In the genomic region with DNA sequence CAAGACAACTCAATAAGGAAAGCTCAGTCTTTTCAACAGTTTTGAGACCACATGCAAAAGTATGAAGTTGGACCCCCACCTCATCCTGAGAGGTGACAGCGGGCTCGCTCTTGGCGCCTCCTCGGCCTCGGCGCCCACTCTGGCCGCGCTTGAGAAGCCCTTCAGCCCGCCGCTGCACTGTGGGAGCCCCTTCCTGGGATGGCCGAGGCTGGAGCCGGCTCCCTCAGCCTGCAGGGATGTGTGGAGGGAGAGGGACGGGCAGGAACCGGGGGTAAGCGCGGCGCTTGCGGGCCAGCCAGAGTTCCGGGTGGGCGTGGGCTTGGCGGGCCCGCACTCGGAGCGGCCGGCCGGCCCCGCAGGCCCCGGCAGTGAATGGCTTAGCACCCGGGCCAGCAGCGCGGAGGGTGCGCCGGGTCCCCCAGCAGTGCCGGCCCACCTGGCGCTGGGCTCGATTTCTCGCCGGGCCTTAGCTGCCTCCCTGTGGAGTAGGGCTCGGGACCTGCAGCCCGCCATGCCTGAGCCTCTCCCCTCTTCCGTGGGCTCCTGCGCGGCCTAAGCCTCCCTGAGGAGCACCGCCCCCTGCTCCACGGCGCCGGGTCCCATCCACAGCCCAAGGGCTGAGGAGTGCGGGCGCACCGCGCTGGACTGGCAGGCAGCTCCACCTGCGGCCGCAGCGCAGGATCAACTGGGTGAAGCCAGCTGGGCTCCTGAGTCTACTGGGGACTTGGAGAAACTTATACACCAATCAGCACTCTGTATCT, we compare ENCODE assay signal across 1 cellular context.
TF ChIP-seq lines count a peak whose summit lies in the region.

No MANE protein-coding gene starts in this region.

TF ChIP-seq in K562, 482 proteins besides CTCF, POLR2A, EP300 and RAD21 (continued from another document):
- TF ChIP-seq, protein P1, sequence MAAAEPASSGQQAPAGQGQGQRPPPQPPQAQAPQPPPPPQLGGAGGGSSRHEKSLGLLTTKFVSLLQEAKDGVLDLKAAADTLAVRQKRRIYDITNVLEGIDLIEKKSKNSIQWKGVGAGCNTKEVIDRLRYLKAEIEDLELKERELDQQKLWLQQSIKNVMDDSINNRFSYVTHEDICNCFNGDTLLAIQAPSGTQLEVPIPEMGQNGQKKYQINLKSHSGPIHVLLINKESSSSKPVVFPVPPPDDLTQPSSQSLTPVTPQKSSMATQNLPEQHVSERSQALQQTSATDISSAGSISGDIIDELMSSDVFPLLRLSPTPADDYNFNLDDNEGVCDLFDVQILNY (CRISPR knock-in tag; IDR thresholded peaks at IDR 0.05) = no peak
- TF ChIP-seq ETV5 (CRISPR knock-in tag; IDR thresholded peaks at IDR 0.05; ENCODE audit: low read depth) (no peak), LEF1 (IDR thresholded peaks at IDR 0.05) (no peak), MCM5 (IDR thresholded peaks at IDR 0.05; ENCODE audit: low read depth) (no peak), PHTF2 (CRISPR knock-in tag; IDR thresholded peaks at IDR 0.05) (no peak)
- TF ChIP-seq, protein P2, sequence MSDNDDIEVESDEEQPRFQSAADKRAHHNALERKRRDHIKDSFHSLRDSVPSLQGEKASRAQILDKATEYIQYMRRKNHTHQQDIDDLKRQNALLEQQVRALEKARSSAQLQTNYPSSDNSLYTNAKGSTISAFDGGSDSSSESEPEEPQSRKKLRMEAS (CRISPR knock-in tag; IDR thresholded peaks at IDR 0.05) = no peak
- TF ChIP-seq, protein P3, sequence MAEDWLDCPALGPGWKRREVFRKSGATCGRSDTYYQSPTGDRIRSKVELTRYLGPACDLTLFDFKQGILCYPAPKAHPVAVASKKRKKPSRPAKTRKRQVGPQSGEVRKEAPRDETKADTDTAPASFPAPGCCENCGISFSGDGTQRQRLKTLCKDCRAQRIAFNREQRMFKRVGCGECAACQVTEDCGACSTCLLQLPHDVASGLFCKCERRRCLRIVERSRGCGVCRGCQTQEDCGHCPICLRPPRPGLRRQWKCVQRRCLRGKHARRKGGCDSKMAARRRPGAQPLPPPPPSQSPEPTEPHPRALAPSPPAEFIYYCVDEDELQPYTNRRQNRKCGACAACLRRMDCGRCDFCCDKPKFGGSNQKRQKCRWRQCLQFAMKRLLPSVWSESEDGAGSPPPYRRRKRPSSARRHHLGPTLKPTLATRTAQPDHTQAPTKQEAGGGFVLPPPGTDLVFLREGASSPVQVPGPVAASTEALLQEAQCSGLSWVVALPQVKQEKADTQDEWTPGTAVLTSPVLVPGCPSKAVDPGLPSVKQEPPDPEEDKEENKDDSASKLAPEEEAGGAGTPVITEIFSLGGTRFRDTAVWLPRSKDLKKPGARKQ (CRISPR knock-in tag; IDR thresholded peaks at IDR 0.05) = no peak
- TF ChIP-seq, protein P4, sequence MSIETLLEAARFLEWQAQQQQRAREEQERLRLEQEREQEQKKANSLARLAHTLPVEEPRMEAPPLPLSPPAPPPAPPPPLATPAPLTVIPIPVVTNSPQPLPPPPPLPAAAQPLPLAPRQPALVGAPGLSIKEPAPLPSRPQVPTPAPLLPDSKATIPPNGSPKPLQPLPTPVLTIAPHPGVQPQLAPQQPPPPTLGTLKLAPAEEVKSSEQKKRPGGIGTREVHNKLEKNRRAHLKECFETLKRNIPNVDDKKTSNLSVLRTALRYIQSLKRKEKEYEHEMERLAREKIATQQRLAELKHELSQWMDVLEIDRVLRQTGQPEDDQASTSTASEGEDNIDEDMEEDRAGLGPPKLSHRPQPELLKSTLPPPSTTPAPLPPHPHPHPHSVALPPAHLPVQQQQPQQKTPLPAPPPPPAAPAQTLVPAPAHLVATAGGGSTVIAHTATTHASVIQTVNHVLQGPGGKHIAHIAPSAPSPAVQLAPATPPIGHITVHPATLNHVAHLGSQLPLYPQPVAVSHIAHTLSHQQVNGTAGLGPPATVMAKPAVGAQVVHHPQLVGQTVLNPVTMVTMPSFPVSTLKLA (conservative IDR thresholded peaks at IDR 0.05) = no peak
TF ChIP-seq in K562: peak in this region for 0.
